Comparison of ENCODE assay signal across 21 cellular contexts in the genomic region with DNA sequence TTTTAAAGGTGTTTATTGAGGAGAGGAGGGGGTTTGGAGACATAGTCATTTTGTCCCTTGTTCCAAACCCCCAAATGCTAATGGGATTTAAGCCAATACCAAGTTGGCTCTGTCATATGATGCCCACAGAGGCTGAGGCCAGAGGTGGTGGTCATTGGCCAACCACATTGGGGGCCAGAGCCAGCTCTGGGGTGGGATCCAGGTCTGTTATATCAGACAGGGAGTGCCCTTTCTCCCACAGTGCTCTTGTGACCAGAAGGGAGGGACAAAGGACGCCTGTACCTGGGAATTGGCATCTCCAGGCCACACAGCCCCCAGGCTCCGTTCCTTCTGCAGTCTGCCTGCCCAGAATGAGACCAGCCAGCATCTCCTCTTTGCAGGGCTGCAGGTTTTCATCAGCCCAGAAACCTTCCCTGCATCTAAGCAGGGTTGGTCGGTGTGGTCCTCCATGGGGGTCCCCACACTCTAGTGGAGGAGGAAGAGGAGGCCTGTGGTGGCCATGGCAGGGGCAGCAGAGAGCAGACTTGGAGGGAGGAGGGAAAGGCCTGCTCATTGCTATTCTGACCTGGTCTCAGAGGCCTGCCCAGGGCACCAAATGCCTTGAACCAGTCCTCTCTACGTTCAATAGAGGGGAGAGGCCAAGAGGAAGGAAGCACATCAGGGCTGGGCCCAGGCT. TPM values are rescaled to one million over a fixed set of nuclear protein-coding genes. Genes with fewer than 3 reads are reported as not detected.
"Had no signal": no experiment of that assay in that cellular context is flagged by ENCODE, and none has a peak within 500 bp of the region (broad histone marks: within the 10 kb centered on the region; RNA-seq: fewer than 3 reads in every experiment).

No MANE protein-coding gene starts in this region.

- H3K4me3 Mint-ChIP-seq: endodermal cell, memory B cell, naive B cell, nephron had no signal

- H3K36me3 Mint-ChIP-seq: memory B cell, naive B cell had no signal

- DNase-seq: cerebellar nuclear complex; effector CD4-positive, alpha-beta T cell; endodermal cell; erythroblast; foreskin melanocyte; hippocampal formation; kidney glomerular epithelial cell; lower lobe of right lung; naive B cell; small intestine; stimulated activated CD4-positive, alpha-beta T cell treated with anti-CD3 and anti-CD28 coated beads, Interleukin-2, amount 100 ng/mL, for 48 hours; stimulated activated naive CD4-positive, alpha-beta T cell treated with Interleukin-2 at 50 U/mL for 16 hours; transverse colon had no signal

- H3K36me3 ChIP-seq: lower lobe of right lung, neutrophil, thoracic aorta, transverse colon had no signal

- H3K9me3 ChIP-seq: lower lobe of right lung, neutrophil, thoracic aorta, transverse colon had no signal

- H3K9me3 Mint-ChIP-seq: endodermal cell, memory B cell, naive B cell, nephron had no signal

- H3K4me1 ChIP-seq: lower lobe of right lung, transverse colon had no signal

- H3K4me3 ChIP-seq: coronary artery, lower lobe of right lung, thoracic aorta, transverse colon had no signal

- H3K27ac ChIP-seq: coronary artery, lower lobe of right lung, neutrophil, thoracic aorta had no signal

- ATAC-seq: left lobe of liver, lower lobe of right lung had no signal

- H3K4me1 Mint-ChIP-seq: memory B cell, naive B cell had no signal

- H3K27ac Mint-ChIP-seq: endodermal cell, memory B cell, naive B cell, nephron had no signal

- H3K27me3 ChIP-seq: neutrophil, transverse colon had no signal

RNA-seq across cellular contexts. Expression of gene ADCYAP1R1, which starts 17.9 kb away (rescaled TPM):
- total RNA-seq: endothelial cell of umbilical vein, osteoblast had no signal
